8 cellular contexts compared by ENCODE assay signal in the genomic region with DNA sequence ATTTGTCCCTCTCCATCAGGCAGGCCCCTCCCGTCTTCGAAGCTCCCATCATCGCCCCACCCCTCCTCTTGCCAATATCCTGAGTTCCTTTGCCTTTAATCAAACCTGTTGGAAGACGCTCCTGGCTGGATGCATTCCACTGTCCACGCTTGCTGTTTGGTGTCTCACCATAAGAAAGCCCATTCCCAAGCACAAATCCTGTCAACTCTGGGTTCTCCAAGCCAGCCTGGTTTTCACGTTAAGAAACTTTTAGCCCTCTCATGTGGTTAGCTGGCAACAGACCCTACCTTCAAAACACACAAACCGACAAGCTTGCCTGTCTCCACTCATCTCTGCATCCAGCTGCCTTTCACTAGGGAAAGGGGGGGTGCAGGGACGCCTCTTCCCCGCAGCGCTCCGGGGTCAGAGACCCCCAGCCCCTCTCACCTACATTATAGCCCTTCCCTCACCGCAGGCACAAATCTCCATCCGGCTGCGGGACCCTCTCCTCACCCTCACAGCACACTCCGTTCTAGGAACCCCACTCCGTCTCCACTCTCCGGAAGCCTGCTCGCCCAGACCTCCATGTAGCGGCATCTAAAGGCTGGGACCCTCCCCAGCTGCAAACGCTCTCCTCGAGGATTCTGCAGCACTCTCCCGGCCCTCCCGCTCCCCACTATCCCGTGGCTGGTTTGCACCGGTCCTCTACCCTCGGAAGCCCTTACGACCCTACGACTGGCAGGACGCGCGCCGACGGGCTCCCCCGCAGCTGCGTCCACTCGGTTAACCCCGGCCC. TPM values are rescaled to one million over a fixed set of nuclear protein-coding genes. Genes with fewer than 3 reads are reported as not detected.
A peak's percentile ranks its signal among the peaks of the same experiment; 100 is the strongest.
DNase-seq lines count a peak whose midpoint lies in the region; ATAC-seq lines count a peak whose summit lies in the region.

No MANE protein-coding gene starts in this region.

- peak overlapping the region; percentile 87 to 97 (median 92) for H3K9ac ChIP-seq in BLaER1 treated with 17β-estradiol and CSF1 and Interleukin-3, amounts not matched to agents 10 nM and 100 nM

- peak overlapping the region; percentile 75 for H3K4me3 Mint-ChIP-seq in activated naive CD8-positive, alpha-beta T cell treated with anti-CD3 and anti-CD28 coated beads, Interleukin-2, amount 10 ng/mL, durations not matched to agents 7 days and 5 days
- H3K4me3 Mint-ChIP-seq in stimulated activated memory B cell treated with anti-CD40 and anti-IgM and Interleukin-4, amounts not matched to agents 10 μg/mL and 1 μg/mL and 100 μg/mL, for 72 hours = peak overlapping the region; percentile 77

- no peak for DNase-seq in activated naive CD8-positive, alpha-beta T cell treated with anti-CD3 and anti-CD28 coated beads, Interleukin-2, amount 10 ng/mL, durations not matched to agents 7 days and 5 days
- DNase-seq in iPS-NIHi11 (ENCODE audit: low spot score) (peak; percentile 61), NCI-H226 (no peak), T-helper 9 cell (no peak)

- peaks cover 32 to 60% (median 52%) of the 10 kb centered on the region in 11 experiments; a peak in 21 of 22 replicates for H4K20me1 ChIP-seq in BLaER1 treated with 17β-estradiol and CSF1 and Interleukin-3, amounts not matched to agents 10 nM and 100 nM

- no peaks in the 10 kb centered on the region for H3K9me3 Mint-ChIP-seq in activated naive CD8-positive, alpha-beta T cell treated with anti-CD3 and anti-CD28 coated beads, Interleukin-2, amount 10 ng/mL, durations not matched to agents 7 days and 5 days
- no peaks in the 10 kb centered on the region for H3K9me3 Mint-ChIP-seq in stimulated activated memory B cell treated with anti-CD40 and anti-IgM and Interleukin-4, amounts not matched to agents 10 μg/mL and 1 μg/mL and 100 μg/mL, for 72 hours

- peak overlapping the region; percentile 80 to 98 (median 96) for H3K4me3 ChIP-seq in BLaER1 treated with 17β-estradiol and CSF1 and Interleukin-3, amounts not matched to agents 10 nM and 100 nM

- peak overlapping the region; percentile 84 to 96 (median 89) for H3K27ac ChIP-seq in BLaER1 treated with 17β-estradiol and CSF1 and Interleukin-3, amounts not matched to agents 10 nM and 100 nM

- H3K27me3 ChIP-seq in BLaER1 treated with 17β-estradiol and CSF1 and Interleukin-3, amounts not matched to agents 10 nM and 100 nM = no peaks in the 10 kb centered on the region

- peak; percentile 2 for ATAC-seq in HG02642 (IDR thresholded peaks at IDR 0.05; ENCODE audit: poor library complexity, unreplicated experiment)
- no peak for ATAC-seq in activated naive CD8-positive, alpha-beta T cell treated with anti-CD3 and anti-CD28 coated beads, Interleukin-2, amount 10 ng/mL, durations not matched to agents 7 days and 5 days (ENCODE audit: low read depth)
- ATAC-seq in stimulated activated memory B cell treated with anti-CD40 and anti-IgM and Interleukin-4, amounts not matched to agents 10 μg/mL and 1 μg/mL and 100 μg/mL, for 72 hours = no peak
- ATAC-seq in HG02763 (IDR thresholded peaks at IDR 0.05; ENCODE audit: unreplicated experiment) = no peak

- POLR2A ChIA-PET in activated naive CD8-positive, alpha-beta T cell treated with anti-CD3 and anti-CD28 coated beads, Interleukin-2, amount 10 ng/mL, durations not matched to agents 7 days and 5 days (lab: Charles Lee) = interaction anchor here (0.9 kb wide), 1 partner anchor 36 kb away, joined by 3 read pairs; no protein-coding TSS in a partner anchor

- peaks cover 54 to 74% (median 64%) of the 10 kb centered on the region in 10 experiments for H3K4me1 ChIP-seq in BLaER1 treated with 17β-estradiol and CSF1 and Interleukin-3, amounts not matched to agents 10 nM and 100 nM

- H3K27ac Mint-ChIP-seq in activated naive CD8-positive, alpha-beta T cell treated with anti-CD3 and anti-CD28 coated beads, Interleukin-2, amount 10 ng/mL, durations not matched to agents 7 days and 5 days = peak overlapping the region; percentile 44
- peak overlapping the region; percentile 85 for H3K27ac Mint-ChIP-seq in stimulated activated memory B cell treated with anti-CD40 and anti-IgM and Interleukin-4, amounts not matched to agents 10 μg/mL and 1 μg/mL and 100 μg/mL, for 72 hours

- H3K4me2 ChIP-seq in BLaER1 treated with 17β-estradiol and CSF1 and Interleukin-3, amounts not matched to agents 10 nM and 100 nM = peak overlapping the region; percentile 92 to 100 (median 98)

- H3K4me1 Mint-ChIP-seq in activated naive CD8-positive, alpha-beta T cell treated with anti-CD3 and anti-CD28 coated beads, Interleukin-2, amount 10 ng/mL, durations not matched to agents 7 days and 5 days = peaks cover 43% of the 10 kb centered on the region
- H3K4me1 Mint-ChIP-seq in stimulated activated memory B cell treated with anti-CD40 and anti-IgM and Interleukin-4, amounts not matched to agents 10 μg/mL and 1 μg/mL and 100 μg/mL, for 72 hours = peaks cover 63% of the 10 kb centered on the region

- no peaks in the 10 kb centered on the region for H3K9me3 ChIP-seq in BLaER1 treated with 17β-estradiol and CSF1 and Interleukin-3, amounts not matched to agents 10 nM and 100 nM (replicated peaks in 1 of 11)

- peaks cover 30% of the 10 kb centered on the region for H3K27me3 Mint-ChIP-seq in activated naive CD8-positive, alpha-beta T cell treated with anti-CD3 and anti-CD28 coated beads, Interleukin-2, amount 10 ng/mL, durations not matched to agents 7 days and 5 days
- H3K27me3 Mint-ChIP-seq in stimulated activated memory B cell treated with anti-CD40 and anti-IgM and Interleukin-4, amounts not matched to agents 10 μg/mL and 1 μg/mL and 100 μg/mL, for 72 hours = no peaks in the 10 kb centered on the region

- no peaks in the 10 kb centered on the region for H3K36me3 Mint-ChIP-seq in activated naive CD8-positive, alpha-beta T cell treated with anti-CD3 and anti-CD28 coated beads, Interleukin-2, amount 10 ng/mL, durations not matched to agents 7 days and 5 days
- no peaks in the 10 kb centered on the region for H3K36me3 Mint-ChIP-seq in stimulated activated memory B cell treated with anti-CD40 and anti-IgM and Interleukin-4, amounts not matched to agents 10 μg/mL and 1 μg/mL and 100 μg/mL, for 72 hours

- peaks cover 0 to 29% (median 0%) of the 10 kb centered on the region in 11 experiments; a peak in 12 of 22 replicates for H3K36me3 ChIP-seq in BLaER1 treated with 17β-estradiol and CSF1 and Interleukin-3, amounts not matched to agents 10 nM and 100 nM

RNA-seq across cellular contexts. Expression of gene GORASP1, which starts 1.0 kb away (rescaled TPM):
- 10 to 100 TPM; 25.1 to 28.1 TPM for total RNA-seq in activated naive CD8-positive, alpha-beta T cell treated with anti-CD3 and anti-CD28 coated beads, Interleukin-2, amount 10 ng/mL, durations not matched to agents 7 days and 5 days

RNA-seq across cellular contexts. Expression of gene TTC21A, which starts 1.0 kb away (rescaled TPM):
- total RNA-seq in activated naive CD8-positive, alpha-beta T cell treated with anti-CD3 and anti-CD28 coated beads, Interleukin-2, amount 10 ng/mL, durations not matched to agents 7 days and 5 days = 1 to 10 TPM; 2.7 to 4.5 TPM

RNA-seq across cellular contexts. Expression of gene CSRNP1, which starts 46.9 kb away (rescaled TPM):
- total RNA-seq in activated naive CD8-positive, alpha-beta T cell treated with anti-CD3 and anti-CD28 coated beads, Interleukin-2, amount 10 ng/mL, durations not matched to agents 7 days and 5 days = 10 to 100 TPM; 15.8 to 16.5 TPM

RNA-seq across cellular contexts. Expression of gene WDR48, which starts 54.7 kb away (rescaled TPM):
- 10 to 100 TPM; 38.5 to 39.4 TPM for total RNA-seq in activated naive CD8-positive, alpha-beta T cell treated with anti-CD3 and anti-CD28 coated beads, Interleukin-2, amount 10 ng/mL, durations not matched to agents 7 days and 5 days

RNA-seq across cellular contexts. Expression of gene SCN11A, which starts 54.7 kb away (rescaled TPM):
- total RNA-seq in activated naive CD8-positive, alpha-beta T cell treated with anti-CD3 and anti-CD28 coated beads, Interleukin-2, amount 10 ng/mL, durations not matched to agents 7 days and 5 days = under 1 TPM; 0.08 to 0.11 TPM
